ENCODE assay signal across 18 cellular contexts in the genomic region with DNA sequence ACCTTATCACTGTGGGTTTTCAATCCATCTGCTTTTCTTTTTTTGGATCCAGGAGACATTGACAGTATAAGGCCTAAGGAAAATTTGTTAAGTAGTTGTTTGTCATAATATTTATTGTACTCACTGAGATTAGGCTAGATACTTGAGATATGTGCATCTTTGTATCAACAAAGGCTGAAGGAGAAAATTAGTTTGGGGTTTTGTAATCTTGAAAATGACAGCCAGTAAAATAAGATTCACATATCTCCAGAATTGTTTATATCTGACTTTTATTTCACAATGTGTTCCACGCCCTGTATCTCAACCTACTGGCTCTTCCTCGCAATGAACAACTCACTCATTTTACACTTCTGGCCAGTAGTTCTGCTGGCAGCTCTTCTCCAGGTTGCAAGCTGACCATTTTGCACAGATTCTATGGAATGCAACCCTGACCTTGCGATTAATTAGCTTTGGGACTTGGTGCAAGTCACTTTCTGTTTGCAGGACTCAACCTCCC.
A peak's percentile ranks its signal among the peaks of the same experiment; 100 is the strongest.
DNase-seq lines count a peak whose midpoint lies in the region; ATAC-seq, FAIRE-seq and TF ChIP-seq lines count a peak whose summit lies in the region.
"Had no signal": no experiment of that assay in that cellular context is flagged by ENCODE, and none has a peak within 500 bp of the region (broad histone marks: within the 10 kb centered on the region; RNA-seq: fewer than 3 reads in every experiment).

No MANE protein-coding gene starts in this region.

- no peak overlapping the region for H2AK5ac ChIP-seq in mesenchymal stem cell (ENCODE audit: low read length, severe bottlenecking)

- H3K14ac ChIP-seq in mesenchymal stem cell (ENCODE audit: low read length in 2 of 2) = no peak overlapping the region

- intact Hi-C loops in activated CD4-positive, alpha-beta T cell treated with anti-CD3 and anti-CD28 coated beads for 36 hours (cut with DNase I, micrococcal nuclease) = no loop called here
- intact Hi-C loops in left lung (cut with DNase I) = no loop called here

- H4K20me1 ChIP-seq in astrocyte (ENCODE audit: insufficient read depth, low read length) (no peaks in the 10 kb centered on the region), smooth muscle cell (ENCODE audit: low read depth) (no peaks in the 10 kb centered on the region)

- H3K4me1 Mint-ChIP-seq in astrocyte (ENCODE audit: low read depth, unreplicated experiment) = peaks cover 10% of the 10 kb centered on the region
- peaks cover 32% of the 10 kb centered on the region for H3K4me1 Mint-ChIP-seq in activated CD4-positive, alpha-beta T cell treated with anti-CD3 and anti-CD28 coated beads for 36 hours

- no peak overlapping the region for H4K91ac ChIP-seq in mesenchymal stem cell (ENCODE audit: low read length)

- H3K36me3 ChIP-seq in astrocyte (ENCODE audit: insufficient read depth, low read length) (no peaks in the 10 kb centered on the region), mesenchymal stem cell (ENCODE audit: control insufficient read depth in 1 of 2, insufficient read depth in 2 of 2, low read depth in 1 of 2, low read length in 2 of 2) (no peaks in the 10 kb centered on the region), smooth muscle cell (ENCODE audit: low read depth) (no peaks in the 10 kb centered on the region), left lung (no peaks in the 10 kb centered on the region)
- H3K36me3 ChIP-seq: HAP-1 had no signal

- peaks cover 2% of the 10 kb centered on the region for H3K9me3 Mint-ChIP-seq in astrocyte (ENCODE audit: unreplicated experiment)
- no peaks in the 10 kb centered on the region for H3K9me3 Mint-ChIP-seq in activated CD4-positive, alpha-beta T cell treated with anti-CD3 and anti-CD28 coated beads for 36 hours (ENCODE audit: low read depth)

- CTCF ChIA-PET in activated CD4-positive, alpha-beta T cell treated with anti-CD3 and anti-CD28 coated beads for 36 hours (lab: Charles Lee) = no interaction called here

- peaks cover 6% of the 10 kb centered on the region for H3F3A ChIP-seq in smooth muscle cell (ENCODE audit: low read depth)

- no peak overlapping the region for H3K23ac ChIP-seq in mesenchymal stem cell (ENCODE audit: low read length in 2 of 2)

- H3K27me3 Mint-ChIP-seq in astrocyte (ENCODE audit: low read depth, unreplicated experiment) = peaks cover 11% of the 10 kb centered on the region
- peaks cover 9% of the 10 kb centered on the region for H3K27me3 Mint-ChIP-seq in activated CD4-positive, alpha-beta T cell treated with anti-CD3 and anti-CD28 coated beads for 36 hours
- H3K27me3 Mint-ChIP-seq: CD4-positive, alpha-beta memory T cell had no signal

- H3K27me3 ChIP-seq in astrocyte (ENCODE audit: insufficient read depth, low read length) = no peaks in the 10 kb centered on the region
- no peaks in the 10 kb centered on the region for H3K27me3 ChIP-seq in mesenchymal stem cell (ENCODE audit: control insufficient read depth in 1 of 2, insufficient read depth in 1 of 2, low read length in 2 of 2)
- H3K27me3 ChIP-seq in smooth muscle cell (ENCODE audit: low read depth) = peaks cover 9% of the 10 kb centered on the region
- H3K27me3 ChIP-seq in left lung = peaks cover 0 to 27% of the 10 kb centered on the region in 2 donors

- H3K27ac Mint-ChIP-seq in astrocyte (ENCODE audit: unreplicated experiment) = no peak overlapping the region
- no peak overlapping the region for H3K27ac Mint-ChIP-seq in activated CD4-positive, alpha-beta T cell treated with anti-CD3 and anti-CD28 coated beads for 36 hours

- no peak overlapping the region for H3K18ac ChIP-seq in mesenchymal stem cell (ENCODE audit: low read depth in 1 of 2, low read length in 2 of 2)

- H3K27ac ChIP-seq in astrocyte (ENCODE audit: low read depth, low read length) = no peak overlapping the region
- H3K27ac ChIP-seq in mesenchymal stem cell (ENCODE audit: low read length, poor library complexity, severe bottlenecking) = no peak overlapping the region
- no peak overlapping the region for H3K27ac ChIP-seq in smooth muscle cell (ENCODE audit: low read depth)
- no peak overlapping the region for H3K27ac ChIP-seq in left lung

- no peak for FAIRE-seq in astrocyte (lab: Jason Lieb, UNC)
- FAIRE-seq: GM12891, GM18507, H54 had no signal

- H3K4me3 Mint-ChIP-seq in astrocyte (ENCODE audit: unreplicated experiment) = no peak overlapping the region
- H3K4me3 Mint-ChIP-seq in activated CD4-positive, alpha-beta T cell treated with anti-CD3 and anti-CD28 coated beads for 36 hours = no peak overlapping the region

- POLR2A ChIA-PET in activated CD4-positive, alpha-beta T cell treated with anti-CD3 and anti-CD28 coated beads for 36 hours (lab: Charles Lee) = interaction anchor here (0.6 kb wide), 1 partner anchor 64 kb away, joined by 5 read pairs; no protein-coding TSS in a partner anchor

- H3K79me2 ChIP-seq in astrocyte (ENCODE audit: insufficient read depth, low read length) = no peaks in the 10 kb centered on the region
- no peaks in the 10 kb centered on the region for H3K79me2 ChIP-seq in smooth muscle cell (ENCODE audit: low read depth)

- H3K9me3 ChIP-seq in astrocyte (ENCODE audit: insufficient read depth, low read depth, low read length) (no peaks in the 10 kb centered on the region), mesenchymal stem cell (ENCODE audit: control insufficient read depth, low read length) (no peaks in the 10 kb centered on the region), smooth muscle cell (replicated peaks; ENCODE audit: low read depth) (no peaks in the 10 kb centered on the region), left lung (no peaks in the 10 kb centered on the region)
- H3K9me3 ChIP-seq: HAP-1 had no signal

- no peak overlapping the region for H2BK12ac ChIP-seq in mesenchymal stem cell (ENCODE audit: low read length in 2 of 2)

- H3K9ac ChIP-seq in astrocyte (ENCODE audit: low read length) (no peak overlapping the region), mesenchymal stem cell (ENCODE audit: low read length) (no peak overlapping the region), smooth muscle cell (ENCODE audit: low read depth) (no peak overlapping the region)

- DNase-seq in NCI-H226 = peak; percentile 54
- peak; percentile 45 for DNase-seq in astrocyte (ENCODE audit: low read depth)
- DNase-seq in mesenchymal stem cell = peak; percentile 45
- no peak for DNase-seq in smooth muscle cell (lab: John Stamatoyannopoulos, UW; ENCODE audit: unreplicated experiment)
- no peak for DNase-seq in activated CD4-positive, alpha-beta T cell treated with anti-CD3 and anti-CD28 coated beads for 36 hours
- no peak for DNase-seq in left lung
- DNase-seq: C1 segment of cervical spinal cord; Calu3; CD4-positive, alpha-beta memory T cell; COR-L47; DMS53; DMS79 treated with DMSO at 0.1 percent for 48 hours; GF-D8; GOT3 had no signal

- ATAC-seq in activated CD4-positive, alpha-beta T cell treated with anti-CD3 and anti-CD28 coated beads for 36 hours = no peak
- no peak for ATAC-seq in left lung

- WGBS in mesenchymal stem cell = 59% methylated on average over 3 of the region's 3 CpGs
- WGBS in smooth muscle cell (ENCODE audit: low lambda C conversion rate) = 82% methylated on average over 3 of the region's 3 CpGs

- H3K4ac ChIP-seq in mesenchymal stem cell (ENCODE audit: low read depth in 1 of 2, low read length in 2 of 2) = no peak overlapping the region

- no peaks in the 10 kb centered on the region for H3K4me1 ChIP-seq in astrocyte (ENCODE audit: insufficient read depth, low read length)
- H3K4me1 ChIP-seq in mesenchymal stem cell (ENCODE audit: control insufficient read depth, insufficient read depth, low read depth, low read length) = no peaks in the 10 kb centered on the region
- no peaks in the 10 kb centered on the region for H3K4me1 ChIP-seq in smooth muscle cell (ENCODE audit: low read depth)
- H3K4me1 ChIP-seq in left lung = no peaks in the 10 kb centered on the region
- H3K4me1 ChIP-seq: HAP-1 had no signal

- H2AFZ ChIP-seq in astrocyte (ENCODE audit: low read depth, low read length) = no peak overlapping the region
- H2AFZ ChIP-seq in mesenchymal stem cell (ENCODE audit: low read depth, low read length) = no peak overlapping the region
- no peak overlapping the region for H2AFZ ChIP-seq in smooth muscle cell (ENCODE audit: low read depth)

- no peak overlapping the region for H3K4me3 ChIP-seq in astrocyte (ENCODE audit: insufficient read depth, low read depth, low read length)
- H3K4me3 ChIP-seq in mesenchymal stem cell (ENCODE audit: insufficient read depth in 1 of 2, low read depth in 1 of 2, low read length in 2 of 2) = no peak overlapping the region
- no peak overlapping the region for H3K4me3 ChIP-seq in smooth muscle cell
- H3K4me3 ChIP-seq in left lung = no peak overlapping the region
- H3K4me3 ChIP-seq: HAP-1 had no signal

- no peaks in the 10 kb centered on the region for H3K79me1 ChIP-seq in mesenchymal stem cell (replicated peaks; ENCODE audit: low read length, poor library complexity, severe bottlenecking)

- no peak overlapping the region for H4K8ac ChIP-seq in mesenchymal stem cell (ENCODE audit: low read length)

- no peak overlapping the region for H3K4me2 ChIP-seq in astrocyte (ENCODE audit: low read length)
- H3K4me2 ChIP-seq in mesenchymal stem cell (ENCODE audit: low read length, poor library complexity, severe bottlenecking) = no peak overlapping the region
- no peak overlapping the region for H3K4me2 ChIP-seq in smooth muscle cell

- TF ChIP-seq CTCF in astrocyte (IDR thresholded peaks at IDR 0.05; ENCODE audit: insufficient read depth, low read depth, low read length) (no peak), smooth muscle cell (IDR thresholded peaks at IDR 0.05; ENCODE audit: borderline replicate concordance, insufficient read depth, poor library complexity, severe bottlenecking) (no peak), left lung (IDR thresholded peaks at IDR 0.05) (no peak)

- no peak overlapping the region for H2BK15ac ChIP-seq in mesenchymal stem cell (ENCODE audit: low read depth, poor library complexity, severe bottlenecking)

- no peak overlapping the region for H2BK120ac ChIP-seq in mesenchymal stem cell (ENCODE audit: low read depth, low read length)

- no peaks in the 10 kb centered on the region for H3K36me3 Mint-ChIP-seq in astrocyte (ENCODE audit: low read depth, unreplicated experiment)
- no peaks in the 10 kb centered on the region for H3K36me3 Mint-ChIP-seq in activated CD4-positive, alpha-beta T cell treated with anti-CD3 and anti-CD28 coated beads for 36 hours (ENCODE audit: low read depth)
- H3K36me3 Mint-ChIP-seq: CD4-positive, alpha-beta memory T cell had no signal

- no peak overlapping the region for H2BK5ac ChIP-seq in mesenchymal stem cell (ENCODE audit: low read depth, low read length, poor library complexity, severe bottlenecking)

Comparison
In these comparisons a context has a peak if more than half of its experiments do, and no peak if none do; other contexts are left out.
1. DNase-seq: peak in NCI-H226 (single experiment), astrocyte (single experiment) and mesenchymal stem cell (single experiment); none in smooth muscle cell (single experiment), activated CD4-positive, alpha-beta T cell treated with anti-CD3 and anti-CD28 coated beads for 36 hours (single experiment) and left lung (0 of 2).